ENCODE assay signal across 8 cellular contexts in the genomic region with DNA sequence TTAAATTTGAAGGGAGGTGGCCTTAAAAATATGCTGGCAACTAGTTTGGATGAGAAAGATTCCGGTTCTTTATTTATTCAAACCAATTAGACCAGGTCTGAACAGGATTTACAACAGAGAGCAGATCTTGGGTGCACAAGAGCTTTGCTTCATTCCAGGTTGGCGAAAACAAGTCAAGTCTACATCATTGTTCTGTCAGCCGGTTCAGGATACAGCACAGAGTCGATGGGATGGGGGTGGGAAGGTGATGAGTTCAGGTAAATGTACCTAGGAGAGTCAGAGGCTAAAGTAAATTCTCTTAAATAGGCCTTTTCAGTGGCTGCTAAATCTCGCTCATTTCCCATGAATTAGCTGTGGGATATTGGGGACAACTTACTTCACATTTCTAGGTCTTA. TPM values are rescaled to one million over a fixed set of nuclear protein-coding genes. Genes with fewer than 3 reads are reported as not detected.
DNase-seq lines count a peak whose midpoint lies in the region; ATAC-seq and TF ChIP-seq lines count a peak whose summit lies in the region.

No MANE protein-coding gene starts in this region.

- DNase-seq in A673 (ENCODE audit: low spot score) (no peak), body of pancreas (peak in 2 of 4 donors; percentile 23 to 24), SIG-M5 (lab: John Stamatoyannopoulos, UW) (no peak)

- no peaks in the 10 kb centered on the region for H3K27me3 ChIP-seq in A673 (replicated peaks; ENCODE audit: insufficient read depth, low read depth, low read length, poor library complexity)
- H3K27me3 ChIP-seq in HUES48 (ENCODE audit: control insufficient read depth, insufficient read depth, low read length), result peaks cover 26% of the 10 kb centered on the region
- no peaks in the 10 kb centered on the region for H3K27me3 ChIP-seq in body of pancreas
- no peaks in the 10 kb centered on the region for H3K27me3 ChIP-seq in mononuclear cell (ENCODE audit: insufficient read depth, low read length)

- H3K9me3 ChIP-seq in A673 (ENCODE audit: low read depth, low read length, poor library complexity, severe bottlenecking) (no peaks in the 10 kb centered on the region), HUES48 (ENCODE audit: control insufficient read depth, insufficient read depth, low read length) (no peaks in the 10 kb centered on the region), body of pancreas (no peaks in the 10 kb centered on the region), mononuclear cell (ENCODE audit: low read depth, low read length) (no peaks in the 10 kb centered on the region)

- H3K36me3 ChIP-seq in A673 (ENCODE audit: insufficient read depth, low read length, poor library complexity, severe bottlenecking), result no peaks in the 10 kb centered on the region
- no peaks in the 10 kb centered on the region for H3K36me3 ChIP-seq in HUES48 (ENCODE audit: control insufficient read depth, insufficient read depth, low read length)
- H3K36me3 ChIP-seq in body of pancreas (replicated peaks in 1 of 2; ENCODE audit: insufficient read depth in 1 of 2, low read depth in 2 of 2), result no peaks in the 10 kb centered on the region

- ATAC-seq in body of pancreas, result no peak
- ATAC-seq in GM19035 (IDR thresholded peaks at IDR 0.05; ENCODE audit: unreplicated experiment), result no peak
- no peak for ATAC-seq in GM19395 (IDR thresholded peaks at IDR 0.05; ENCODE audit: unreplicated experiment)
- no peak for ATAC-seq in HG03469 (IDR thresholded peaks at IDR 0.05; ENCODE audit: unreplicated experiment)

- intact Hi-C loops in A673 (cut with micrococcal nuclease; ENCODE audit: unreplicated experiment) (loop anchor here (2.0 to 10.0 kb wide), 4 partner anchors 72 to 295 kb away; no protein-coding TSS in a partner anchor), body of pancreas (cut with DNase I) (no loop called here)

- 17 to 19% methylated on average over 5 of the region's 5 CpGs for WGBS in body of pancreas, 2 donors

- TF ChIP-seq POLR2A in body of pancreas (IDR thresholded peaks at IDR 0.05), result no peak

- no peak for TF ChIP-seq CTCF in A673 (conservative IDR thresholded peaks at IDR 0.05; ENCODE audit: low read depth, low read length)
- TF ChIP-seq CTCF in body of pancreas (IDR thresholded peaks at IDR 0.05), result no peak

- H3K4me1 ChIP-seq in A673 (ENCODE audit: insufficient read depth, low read length, poor library complexity, severe bottlenecking), result peaks cover 46% of the 10 kb centered on the region
- peaks cover 43% of the 10 kb centered on the region for H3K4me1 ChIP-seq in HUES48 (ENCODE audit: control insufficient read depth, insufficient read depth, low read length)
- H3K4me1 ChIP-seq in body of pancreas, result peaks cover 50% of the 10 kb centered on the region
- peaks cover 32% of the 10 kb centered on the region for H3K4me1 ChIP-seq in mononuclear cell (ENCODE audit: insufficient read depth, low read length)

- CTCF ChIA-PET in A673 (lab: Charles Lee), result interaction anchor here (0.6 kb wide), 1 partner anchor 18 kb away, joined by 9 read pairs; no protein-coding TSS in a partner anchor

- BruUV-seq in A673 (replicated peaks; lab: Mats Ljungman, UMichigan), result TSS peak; percentile 74

- H3K27ac ChIP-seq in A673 (ENCODE audit: low read depth, low read length, poor library complexity, severe bottlenecking), result peak overlapping the region; percentile 88
- H3K27ac ChIP-seq in HUES48 (ENCODE audit: low read depth, low read length), result peak overlapping the region; percentile 86
- H3K27ac ChIP-seq in body of pancreas, result peak overlapping the region; percentile 94 to 98 (median 94)

- peak overlapping the region; percentile 85 for H3K4me3 ChIP-seq in A673 (ENCODE audit: low read depth, low read length, poor library complexity, severe bottlenecking)
- peak overlapping the region; percentile 79 for H3K4me3 ChIP-seq in HUES48 (ENCODE audit: low read depth, low read length)
- H3K4me3 ChIP-seq in body of pancreas, result peak overlapping the region; percentile 12 to 87
- peak overlapping the region; percentile 68 for H3K4me3 ChIP-seq in mononuclear cell (ENCODE audit: low read length)

- POLR2A ChIA-PET in A673 (lab: Charles Lee; ENCODE audit: low non-redundant PET), result no interaction called here

- H3K9ac ChIP-seq in HUES48 (ENCODE audit: low read depth, low read length), result no peak overlapping the region

RNA-seq across cellular contexts. Expression of a gene that starts 0.9 kb away (rescaled TPM):
- total RNA-seq in A673 (2021) (56.1 and 59.0 TPM in 2 replicates), body of pancreas (10 to 100 TPM; 10.9 to 53.4 TPM), mononuclear cell (71.5 TPM)
